In genomic region chr10:22231260-22231659, GRCh38 we compare ENCODE assay signal across 15 cellular contexts. TPM values are rescaled to one million over a fixed set of nuclear protein-coding genes. Genes with fewer than 3 reads are reported as not detected.
DNase-seq lines count a peak whose midpoint lies in the region; ATAC-seq and TF ChIP-seq lines count a peak whose summit lies in the region.
"Had no signal": no experiment of that assay in that cellular context is flagged by ENCODE, and none has a peak within 500 bp of the region (broad histone marks: within the 10 kb centered on the region; RNA-seq: fewer than 3 reads in every experiment).

No MANE protein-coding gene starts in this region.

- peaks cover 14% of the 10 kb centered on the region for H3K4me1 Mint-ChIP-seq in activated CD8-positive, alpha-beta T cell treated with anti-CD3 and anti-CD28 coated beads for 36 hours (ENCODE audit: low read depth)
- H3K4me1 Mint-ChIP-seq in activated CD8-positive, alpha-beta T cell treated with anti-CD3 and anti-CD28 coated beads, Interleukin-2, amount 10 ng/mL, durations not matched to agents 7 days and 5 days (ENCODE audit: low read depth): peaks cover 20% of the 10 kb centered on the region
- H3K4me1 Mint-ChIP-seq in endodermal cell: peaks cover 2% of the 10 kb centered on the region

- H3K79me2 ChIP-seq in Loucy (ENCODE audit: insufficient read depth, low read length) (no peaks in the 10 kb centered on the region), parathyroid adenoma (no peaks in the 10 kb centered on the region)

- peaks cover 26% of the 10 kb centered on the region for H3K4me1 ChIP-seq in Loucy (ENCODE audit: insufficient read depth, low read length, poor library complexity, severe bottlenecking)
- H3K4me1 ChIP-seq in endodermal cell (ENCODE audit: control insufficient read depth, insufficient read depth, low read length): no peaks in the 10 kb centered on the region
- H3K4me1 ChIP-seq in parathyroid adenoma: no peaks in the 10 kb centered on the region
- H3K4me1 ChIP-seq: prostate gland, upper lobe of right lung had no signal

- 0 out of 2 replicates have a peak, but pooled peaks cover 3% of the 10 kb centered on the region for H3F3A ChIP-seq in Loucy (ENCODE audit: low read depth)

- ATAC-seq in activated CD8-positive, alpha-beta T cell treated with anti-CD3 and anti-CD28 coated beads for 36 hours: no peak
- no peak for ATAC-seq in activated CD8-positive, alpha-beta T cell treated with anti-CD3 and anti-CD28 coated beads, Interleukin-2, amount 10 ng/mL, durations not matched to agents 7 days and 5 days

- H3K9ac ChIP-seq in Loucy (ENCODE audit: low read depth, low read length, poor library complexity, severe bottlenecking): peak overlapping the region; percentile 97
- H3K9ac ChIP-seq in endodermal cell (ENCODE audit: extremely low read depth, low read length, poor library complexity, severe bottlenecking): no peak overlapping the region
- no peak overlapping the region for H3K9ac ChIP-seq in parathyroid adenoma

- CTCF ChIA-PET in activated CD8-positive, alpha-beta T cell treated with anti-CD3 and anti-CD28 coated beads for 36 hours (lab: Charles Lee): interaction anchor here (1.5 kb wide), 1 partner anchor 13 kb away, joined by 3 read pairs; no protein-coding TSS in a partner anchor
- CTCF ChIA-PET in activated CD8-positive, alpha-beta T cell treated with anti-CD3 and anti-CD28 coated beads, Interleukin-2, amount 10 ng/mL, durations not matched to agents 7 days and 5 days (lab: Charles Lee): interaction anchor here (1.3 to 1.9 kb wide), 3 partner anchors 12 to 84 kb away, joined by 5 to 8 read pairs (median 8); partner anchors contain the start of gene COMMD3

- no peaks in the 10 kb centered on the region for H3K9me3 Mint-ChIP-seq in activated CD8-positive, alpha-beta T cell treated with anti-CD3 and anti-CD28 coated beads for 36 hours
- H3K9me3 Mint-ChIP-seq in activated CD8-positive, alpha-beta T cell treated with anti-CD3 and anti-CD28 coated beads, Interleukin-2, amount 10 ng/mL, durations not matched to agents 7 days and 5 days (ENCODE audit: insufficient read depth): no peaks in the 10 kb centered on the region
- no peaks in the 10 kb centered on the region for H3K9me3 Mint-ChIP-seq in endodermal cell
- H3K9me3 Mint-ChIP-seq: stimulated activated naive B cell treated with anti-CD40 and anti-IgM and Interleukin-4, amounts not matched to agents 10 μg/mL and 1 μg/mL and 100 μg/mL, for 72 hours had no signal

- H3K4me2 ChIP-seq in Loucy (ENCODE audit: low read depth, low read length, poor library complexity, severe bottlenecking) (peak overlapping the region; percentile 75), parathyroid adenoma (ENCODE audit: low read length) (no peak overlapping the region)

- no peak for DNase-seq in activated CD8-positive, alpha-beta T cell treated with anti-CD3 and anti-CD28 coated beads for 36 hours
- DNase-seq in activated CD8-positive, alpha-beta T cell treated with anti-CD3 and anti-CD28 coated beads, Interleukin-2, amount 10 ng/mL, durations not matched to agents 7 days and 5 days: no peak
- DNase-seq in endodermal cell: no peak
- DNase-seq in DMS 273 (lab: John Stamatoyannopoulos, UW; ENCODE audit: unreplicated experiment): no peak
- no peak for DNase-seq in medulla oblongata (ENCODE audit: extremely low spot score)
- no peak for DNase-seq in activated CD4-positive, alpha-beta T cell treated with anti-CD3 and anti-CD28 coated beads, Interleukin-2, amount 50 U/mL, for 4 hours
- DNase-seq: activated CD4-positive, CD25-positive, alpha-beta regulatory T cell treated with anti-CD3 and anti-CD28 coated beads, Interleukin-2, amount 50 U/mL, for 72 hours; NCI-H1417 treated with DMSO at 0.1 percent for 48 hours; stimulated activated naive B cell treated with anti-CD40 and anti-IgM and Interleukin-4, amounts not matched to agents 10 μg/mL and 1 μg/mL and 100 μg/mL, for 72 hours; T-helper 2 cell; upper lobe of right lung had no signal

- H3K9me3 ChIP-seq in Loucy (ENCODE audit: insufficient read depth, low read depth, low read length): no peaks in the 10 kb centered on the region
- no peaks in the 10 kb centered on the region for H3K9me3 ChIP-seq in endodermal cell (ENCODE audit: control insufficient read depth, low read length)
- H3K9me3 ChIP-seq in parathyroid adenoma (ENCODE audit: control insufficient read depth, low read length): no peaks in the 10 kb centered on the region
- H3K9me3 ChIP-seq: prostate gland, upper lobe of right lung had no signal

- H3K9me2 ChIP-seq in Loucy (replicated peaks; ENCODE audit: low read depth, low read length): no peaks in the 10 kb centered on the region

- H3K36me3 ChIP-seq in Loucy (ENCODE audit: insufficient read depth, low read length) (no peaks in the 10 kb centered on the region), endodermal cell (ENCODE audit: control insufficient read depth, insufficient read depth, low read length) (no peaks in the 10 kb centered on the region), parathyroid adenoma (ENCODE audit: control insufficient read depth, insufficient read depth, low read length) (no peaks in the 10 kb centered on the region)
- H3K36me3 ChIP-seq: prostate gland, upper lobe of right lung had no signal

- H3K4me3 Mint-ChIP-seq in activated CD8-positive, alpha-beta T cell treated with anti-CD3 and anti-CD28 coated beads for 36 hours: peak overlapping the region; percentile 84
- H3K4me3 Mint-ChIP-seq in activated CD8-positive, alpha-beta T cell treated with anti-CD3 and anti-CD28 coated beads, Interleukin-2, amount 10 ng/mL, durations not matched to agents 7 days and 5 days: no peak overlapping the region
- H3K4me3 Mint-ChIP-seq in endodermal cell: peak overlapping the region; percentile 71

- H4K20me1 ChIP-seq in Loucy (ENCODE audit: insufficient read depth, low read length, poor library complexity, severe bottlenecking): no peaks in the 10 kb centered on the region

- peaks cover 6% of the 10 kb centered on the region for H3K27me3 Mint-ChIP-seq in activated CD8-positive, alpha-beta T cell treated with anti-CD3 and anti-CD28 coated beads for 36 hours
- peaks cover 27% of the 10 kb centered on the region for H3K27me3 Mint-ChIP-seq in activated CD8-positive, alpha-beta T cell treated with anti-CD3 and anti-CD28 coated beads, Interleukin-2, amount 10 ng/mL, durations not matched to agents 7 days and 5 days (ENCODE audit: low read depth)
- peaks cover 24% of the 10 kb centered on the region for H3K27me3 Mint-ChIP-seq in endodermal cell (ENCODE audit: insufficient read depth)

- peaks cover 3% of the 10 kb centered on the region for H3K36me3 Mint-ChIP-seq in activated CD8-positive, alpha-beta T cell treated with anti-CD3 and anti-CD28 coated beads for 36 hours (ENCODE audit: low read depth)
- H3K36me3 Mint-ChIP-seq in activated CD8-positive, alpha-beta T cell treated with anti-CD3 and anti-CD28 coated beads, Interleukin-2, amount 10 ng/mL, durations not matched to agents 7 days and 5 days (ENCODE audit: low read depth): peaks cover 3% of the 10 kb centered on the region
- no peaks in the 10 kb centered on the region for H3K36me3 Mint-ChIP-seq in endodermal cell (ENCODE audit: low read depth)

- H3K27ac ChIP-seq in endodermal cell (ENCODE audit: low read depth, low read length) (no peak overlapping the region), parathyroid adenoma (no peak overlapping the region)
- H3K27ac ChIP-seq: prostate gland had no signal

- no peaks in the 10 kb centered on the region for H3K27me3 ChIP-seq in Loucy (ENCODE audit: insufficient read depth, low read length, poor library complexity, severe bottlenecking)
- no peaks in the 10 kb centered on the region for H3K27me3 ChIP-seq in endodermal cell (ENCODE audit: control insufficient read depth, insufficient read depth, low read length, poor library complexity, severe bottlenecking)
- no peaks in the 10 kb centered on the region for H3K27me3 ChIP-seq in parathyroid adenoma (ENCODE audit: control insufficient read depth, insufficient read depth, low read length)

- POLR2A ChIA-PET in activated CD8-positive, alpha-beta T cell treated with anti-CD3 and anti-CD28 coated beads for 36 hours (lab: Charles Lee): interaction anchor here (1.2 kb wide), 1 partner anchor 23 kb away, joined by 3 read pairs; no protein-coding TSS in a partner anchor
- POLR2A ChIA-PET in activated CD8-positive, alpha-beta T cell treated with anti-CD3 and anti-CD28 coated beads, Interleukin-2, amount 10 ng/mL, durations not matched to agents 7 days and 5 days (lab: Charles Lee): interaction anchor here (3.0 kb wide), 1 partner anchor 228 kb away, joined by 10 read pairs; the partner anchor contains the start of gene DNAJC1

- intact Hi-C loops in activated CD8-positive, alpha-beta T cell treated with anti-CD3 and anti-CD28 coated beads for 36 hours (cut with micrococcal nuclease): no loop called here

- no peak for TF ChIP-seq CTCF in activated CD8-positive, alpha-beta T cell treated with anti-CD3 and anti-CD28 coated beads for 36 hours (IDR thresholded peaks at IDR 0.05)
- TF ChIP-seq CTCF in Loucy (conservative IDR thresholded peaks at IDR 0.05; ENCODE audit: low read length): no peak
- TF ChIP-seq CTCF in endodermal cell (conservative IDR thresholded peaks at IDR 0.05): no peak
- no peak for TF ChIP-seq CTCF in parathyroid adenoma (IDR thresholded peaks at IDR 0.05)

- no peak overlapping the region for H3K27ac Mint-ChIP-seq in activated CD8-positive, alpha-beta T cell treated with anti-CD3 and anti-CD28 coated beads for 36 hours
- no peak overlapping the region for H3K27ac Mint-ChIP-seq in activated CD8-positive, alpha-beta T cell treated with anti-CD3 and anti-CD28 coated beads, Interleukin-2, amount 10 ng/mL, durations not matched to agents 7 days and 5 days
- H3K27ac Mint-ChIP-seq in endodermal cell: no peak overlapping the region
- H3K27ac Mint-ChIP-seq: stimulated activated naive B cell treated with anti-CD40 and anti-IgM and Interleukin-4, amounts not matched to agents 10 μg/mL and 1 μg/mL and 100 μg/mL, for 72 hours had no signal

- H3K4me3 ChIP-seq in Loucy (ENCODE audit: low read length, poor library complexity, severe bottlenecking) (peak overlapping the region; percentile 75), endodermal cell (ENCODE audit: low read length) (no peak overlapping the region), parathyroid adenoma (ENCODE audit: low read depth, low read length) (no peak overlapping the region)

- WGBS in endodermal cell (ENCODE audit: insufficient coverage in 1 of 2, insufficient read length in 1 of 2), 2 experiments: 100% methylated on average over 1 of the region's 1 CpG; no CpG with 5 or more reads in 1 of the 2 experiments

- H2AFZ ChIP-seq in Loucy (ENCODE audit: low read length) (no peak overlapping the region), parathyroid adenoma (peak overlapping the region; percentile 96)

RNA-seq across cellular contexts. Expression of gene EBLN1, which starts 13.4 kb away (rescaled TPM):
- not detected for total RNA-seq in activated CD8-positive, alpha-beta T cell treated with anti-CD3 and anti-CD28 coated beads for 36 hours
- total RNA-seq in activated CD8-positive, alpha-beta T cell treated with anti-CD3 and anti-CD28 coated beads, Interleukin-2, amount 10 ng/mL, durations not matched to agents 7 days and 5 days: not detected
- not detected for total RNA-seq in endodermal cell
- polyA plus RNA-seq in endodermal cell (2013, experiment 1 of 2): not detected
- polyA plus RNA-seq in endodermal cell (2013, experiment 2 of 2): not detected
- total RNA-seq: chondrocyte, upper lobe of right lung had no signal
